ENCODE assay signal across 1 cellular context in the genomic region with DNA sequence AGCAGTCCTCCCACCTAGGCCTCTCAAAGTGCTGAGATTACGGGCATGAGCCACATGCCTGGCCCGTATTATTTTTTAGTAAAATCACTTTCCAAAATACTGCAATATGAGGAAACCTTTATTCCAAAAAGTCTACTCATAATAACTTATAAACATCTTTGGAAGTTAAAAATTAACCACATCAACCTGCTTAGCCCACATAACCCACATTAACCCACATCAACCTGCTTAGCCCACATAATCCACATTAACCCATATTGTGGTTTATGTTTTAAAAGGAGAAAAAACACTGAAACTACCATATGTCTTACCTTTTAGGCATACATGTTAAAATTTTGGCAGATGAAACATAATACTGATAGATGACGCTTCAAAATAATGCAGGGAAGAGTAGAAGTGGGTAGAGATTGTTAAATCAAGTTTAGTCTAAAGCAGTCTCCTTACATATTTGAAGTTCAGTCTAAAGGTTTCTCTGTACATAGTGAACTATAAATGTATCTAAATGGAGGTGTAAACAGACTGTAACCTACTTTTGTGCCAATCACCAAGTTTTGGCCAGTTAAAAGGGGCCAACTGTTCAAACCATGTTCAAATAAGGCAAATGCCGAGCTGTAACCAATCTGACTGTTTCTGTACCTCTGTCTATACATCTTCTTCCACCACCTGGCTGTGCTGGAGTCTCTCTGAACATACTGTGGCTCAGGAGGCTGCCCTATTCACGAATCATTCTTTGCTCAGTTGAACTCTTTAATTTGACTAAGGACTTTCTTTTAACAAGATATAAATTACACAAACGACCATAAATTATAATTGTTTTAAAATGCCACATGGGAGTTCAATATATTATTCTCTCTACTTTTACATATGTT.
TF ChIP-seq lines count a peak whose summit lies in the region.

No MANE protein-coding gene starts in this region.

TF ChIP-seq in IMR-90, 13 proteins besides CTCF, POLR2A, EP300 and RAD21:
- TF ChIP-seq, protein P1, sequence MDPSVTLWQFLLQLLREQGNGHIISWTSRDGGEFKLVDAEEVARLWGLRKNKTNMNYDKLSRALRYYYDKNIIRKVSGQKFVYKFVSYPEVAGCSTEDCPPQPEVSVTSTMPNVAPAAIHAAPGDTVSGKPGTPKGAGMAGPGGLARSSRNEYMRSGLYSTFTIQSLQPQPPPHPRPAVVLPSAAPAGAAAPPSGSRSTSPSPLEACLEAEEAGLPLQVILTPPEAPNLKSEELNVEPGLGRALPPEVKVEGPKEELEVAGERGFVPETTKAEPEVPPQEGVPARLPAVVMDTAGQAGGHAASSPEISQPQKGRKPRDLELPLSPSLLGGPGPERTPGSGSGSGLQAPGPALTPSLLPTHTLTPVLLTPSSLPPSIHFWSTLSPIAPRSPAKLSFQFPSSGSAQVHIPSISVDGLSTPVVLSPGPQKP (IDR thresholded peaks at IDR 0.05; ENCODE audit: borderline replicate concordance, low read depth, low read length) = no peak
- no peak for TF ChIP-seq MAZ (IDR thresholded peaks at IDR 0.05; ENCODE audit: borderline replicate concordance, low read depth, low read length)
TF ChIP-seq in IMR-90: peak in this region for 0.
